In genomic region chr1:36576677-36577076, GRCh38 we compare ENCODE assay signal across 5 cellular contexts.
"Had no signal": no experiment of that assay in that cellular context is flagged by ENCODE, and none has a peak within 500 bp of the region (broad histone marks: within the 10 kb centered on the region; RNA-seq: fewer than 3 reads in every experiment).

No MANE protein-coding gene starts in this region.

- H3K4me3 ChIP-seq: tibial artery had no signal

- H3K4me1 ChIP-seq: tibial artery had no signal

- FAIRE-seq: frontal cortex, keratinocyte, urothelium cell line had no signal

- H3K9me3 ChIP-seq: tibial artery had no signal

- H3K36me3 ChIP-seq: tibial artery had no signal

- DNase-seq: cortex of kidney had no signal

- H3K27ac ChIP-seq: tibial artery had no signal
